8 cellular contexts compared by ENCODE assay signal in the genomic region with DNA sequence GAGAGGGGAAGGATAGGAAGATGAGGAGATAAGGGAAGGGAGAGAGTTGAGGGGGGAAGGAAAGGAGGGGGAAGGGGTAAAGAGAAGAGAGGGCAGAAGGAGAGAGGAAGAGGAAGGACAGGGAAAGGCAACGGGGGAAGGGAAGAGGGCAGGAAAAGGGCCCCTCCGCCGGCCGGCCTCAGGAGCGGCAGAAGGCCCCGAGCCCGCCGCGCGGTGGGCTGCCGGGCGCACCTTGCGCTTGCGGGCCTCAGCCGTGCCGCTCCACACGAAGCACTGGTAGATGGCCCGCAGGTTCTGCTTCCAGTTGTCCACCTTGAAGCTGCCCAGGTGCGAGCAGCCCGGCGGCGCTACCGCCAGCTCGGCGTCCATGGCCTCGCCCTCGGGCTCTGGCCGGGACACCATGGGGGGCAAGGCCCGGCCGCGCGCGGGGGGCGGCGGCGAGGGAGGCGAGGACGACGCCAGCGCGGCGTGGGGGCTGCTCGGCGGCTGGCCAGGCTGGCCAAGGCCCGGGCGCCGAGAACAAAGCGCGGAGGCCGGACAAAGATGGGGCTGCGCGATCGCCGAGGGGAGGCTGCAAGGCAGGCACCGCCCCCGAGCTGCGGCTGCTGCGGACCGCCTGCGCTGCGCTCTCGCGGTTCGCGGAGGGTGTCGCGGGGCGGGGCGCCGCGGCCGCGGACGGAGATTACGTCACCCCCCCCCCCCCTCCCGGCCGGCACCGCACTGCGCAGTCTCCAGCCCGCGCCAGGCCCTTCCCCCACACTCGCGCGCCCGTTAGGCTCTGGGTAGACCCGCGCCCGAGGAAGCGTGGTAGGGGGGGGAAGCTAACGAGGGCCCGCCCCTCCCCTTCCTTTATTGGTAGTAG. TPM values are rescaled to one million over a fixed set of nuclear protein-coding genes. Genes with fewer than 3 reads are reported as not detected.
DNase-seq lines count a peak whose midpoint lies in the region; ATAC-seq, FAIRE-seq and TF ChIP-seq lines count a peak whose summit lies in the region.

TSS of gene USP22 (minus strand) at position 578 of the 862 bp plus-strand sequence. CDS start at position 402, 176 bp downstream.

- H3K4me1 ChIP-seq in neural progenitor cell (peaks cover 22% of the 10 kb centered on the region), uterus (peaks cover 5 to 10% of the 10 kb centered on the region in 2 donors)

- peak within 1 kb of the TSS; percentile 71 for H2AFZ ChIP-seq in neural progenitor cell (replicated peaks)

- TF ChIP-seq CTCF in fibroblast of villous mesenchyme (IDR thresholded peaks at IDR 0.05; ENCODE audit: insufficient read depth, low read depth, low read length) (no peak), neural progenitor cell (IDR thresholded peaks at IDR 0.05) (no peak), uterus (IDR thresholded peaks at IDR 0.05) (peak in 2 of 4 experiments; percentile 7 to 36)

- peaks cover 51% of the 10 kb centered on the region for H3K79me2 ChIP-seq in neural progenitor cell (ENCODE audit: low read depth)

- H3K4me3 ChIP-seq in fibroblast of villous mesenchyme (ENCODE audit: low read depth, low read length) (peak within 1 kb of the TSS; percentile 78), neural progenitor cell (peak within 1 kb of the TSS; percentile 98), uterus (peak within 1 kb of the TSS; percentile 70 to 100)

- H3K27ac ChIP-seq in neural progenitor cell (peak within 1 kb of the TSS; percentile 100), uterus (peak within 1 kb of the TSS; percentile 99 to 100)

- peaks cover 13% of the 10 kb centered on the region for H3K36me3 Mint-ChIP-seq in neural progenitor cell

- DNase-seq in 8988T, result peak; percentile 54
- DNase-seq in GM12892 (ENCODE audit: insufficient read length), result peak; percentile 79
- DNase-seq in NCI-H1048 (lab: John Stamatoyannopoulos, UW), result peak; percentile 90
- DNase-seq in activated T-cell treated with anti-CD3 and anti-CD28 coated beads for 4 hours, result peak; percentile 13
- no peak for DNase-seq in fibroblast of villous mesenchyme (ENCODE audit: low read depth)
- peak; percentile 66 for DNase-seq in neural progenitor cell (ENCODE audit: low spot score)
- peak in 1 of 2 donors; percentile 35 for DNase-seq in uterus

- H3K36me3 ChIP-seq in neural progenitor cell (peaks cover 6% of the 10 kb centered on the region), uterus (no peaks in the 10 kb centered on the region)

- FAIRE-seq in GM12892 (lab: Jason Lieb, UNC), result peak; percentile 98

- no peaks in the 10 kb centered on the region for H3K27me3 Mint-ChIP-seq in neural progenitor cell (ENCODE audit: insufficient read depth, low read depth)

- no peaks in the 10 kb centered on the region for H3K9me3 ChIP-seq in neural progenitor cell (ENCODE audit: low read depth)
- no peaks in the 10 kb centered on the region for H3K9me3 ChIP-seq in uterus

- no peaks in the 10 kb centered on the region for H3K9me3 Mint-ChIP-seq in neural progenitor cell

- peak within 1 kb of the TSS; percentile 95 for H3K27ac Mint-ChIP-seq in neural progenitor cell

- TF ChIP-seq POLR2A in GM12892 (IDR thresholded peaks at IDR 0.05; ENCODE audit: low read depth, low read length) (peak; percentile 87), uterus (IDR thresholded peaks at IDR 0.05) (peak; percentile 96 to 99)

- peaks cover 30% of the 10 kb centered on the region for H3F3A ChIP-seq in neural progenitor cell (ENCODE audit: low read depth)

- H3K27me3 ChIP-seq in neural progenitor cell (no peaks in the 10 kb centered on the region), uterus (no peaks in the 10 kb centered on the region)

- peak; percentile 45 for ATAC-seq in HG02623 (IDR thresholded peaks at IDR 0.05; ENCODE audit: unreplicated experiment)

- H3K4me1 Mint-ChIP-seq in neural progenitor cell, result peaks cover 20% of the 10 kb centered on the region

- H3K4me2 ChIP-seq in neural progenitor cell, result peak within 1 kb of the TSS; percentile 79

- intact Hi-C loops in uterus (cut with DNase I; ENCODE audit: low total_unique reads), result no loop called here

- H4K20me1 ChIP-seq in neural progenitor cell (ENCODE audit: low read depth), result peaks cover 45% of the 10 kb centered on the region

- peak within 1 kb of the TSS; percentile 100 for H3K9ac ChIP-seq in neural progenitor cell

- peak within 1 kb of the TSS; percentile 97 for H3K4me3 Mint-ChIP-seq in neural progenitor cell

RNA-seq across cellular contexts. Expression of gene USP22, which starts in this region (rescaled TPM):
- 48.8 TPM for polyA plus RNA-seq in GM12892 (2012; ENCODE audit: missing spikeins)
- total RNA-seq in fibroblast of villous mesenchyme (258 and 297 TPM in 2 replicates), neural progenitor cell (ENCODE audit: low replicate concordance) (192 and 244 TPM in 2 replicates), uterus (100 to 1,000 TPM; 110 to 299 (median 189) TPM)
